In the genomic region with DNA sequence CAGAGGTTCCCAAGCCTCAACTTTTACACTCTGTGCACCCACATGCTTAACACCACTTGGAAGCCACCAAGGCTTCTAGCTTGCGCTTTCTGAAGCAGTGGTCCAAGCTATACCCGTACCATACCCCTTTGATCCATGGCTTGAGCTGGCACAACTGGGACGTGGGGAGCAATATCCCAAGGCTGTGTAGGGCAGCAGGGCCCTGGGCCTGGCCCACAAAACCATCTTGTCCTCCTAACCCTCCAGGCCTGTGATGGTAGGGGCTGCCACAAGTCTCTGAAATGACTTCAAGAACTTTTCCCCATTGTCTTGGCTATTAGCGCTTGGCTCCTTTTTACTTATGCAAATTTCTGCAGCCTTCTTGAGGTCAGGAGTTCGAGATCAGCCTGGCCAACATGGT, we compare ENCODE assay signal across 27 cellular contexts.
"Had no signal": no experiment of that assay in that cellular context is flagged by ENCODE, and none has a peak within 500 bp of the region (broad histone marks: within the 10 kb centered on the region; RNA-seq: fewer than 3 reads in every experiment).

No MANE protein-coding gene starts in this region.

- FAIRE-seq: urothelium cell line had no signal

- ATAC-seq: stimulated activated effector memory CD8-positive, alpha-beta T cell treated with anti-CD3 and anti-CD28 coated beads, Interleukin-12 subunit alpha, Interleukin-12 subunit beta, amount 100 ng/mL, for 72 hours; stimulated activated memory B cell treated with anti-CD40 and anti-IgM and Interleukin-4, amounts not matched to agents 10 μg/mL and 1 μg/mL and 100 μg/mL, for 72 hours; stimulated activated naive B cell treated with anti-CD40 and anti-IgM and Interleukin-4, amounts not matched to agents 10 μg/mL and 1 μg/mL and 100 μg/mL, for 72 hours; stimulated activated naive CD8-positive, alpha-beta T cell treated with anti-CD3 and anti-CD28 coated beads, Interleukin-15, amount 100 ng/mL, for 72 hours; stimulated activated naive CD8-positive, alpha-beta T cell treated with anti-CD3 and anti-CD28 coated beads, Interleukin-15, Interleukin-2, amounts not matched to agents 100 U/mL and 50 U/mL, for 24 hours; upper lobe of right lung had no signal

- H3K4me1 ChIP-seq: stomach, suprapubic skin, testis, thyroid gland, tibial artery, tibial nerve, transverse colon, upper lobe of left lung, upper lobe of right lung, uterus, vagina had no signal

- H3K9me3 ChIP-seq: stomach, suprapubic skin, testis, thoracic aorta, thyroid gland, tibial artery, tibial nerve, transverse colon, upper lobe of left lung, upper lobe of right lung, uterus, vagina had no signal

- H3K27ac ChIP-seq: stomach, suprapubic skin, testis, thoracic aorta, thyroid gland, tibial artery, tibial nerve, transverse colon, upper lobe of left lung, upper lobe of right lung, uterus, vagina had no signal

- H3K36me3 ChIP-seq: suprapubic skin, thoracic aorta, thyroid gland, transverse colon, upper lobe of right lung, uterus, vagina had no signal

- DNase-seq: stimulated activated CD4-positive, alpha-beta T cell treated with anti-CD3 and anti-CD28 coated beads, Interleukin-2, amount 100 ng/mL, for 48 hours; stimulated activated CD4-positive, alpha-beta T cell treated with anti-CD3 and anti-CD28 coated beads, Interleukin-4, amount 100 ng/mL, for 1 hour; stimulated activated CD4-positive, alpha-beta T cell treated with anti-CD3 and anti-CD28 coated beads, Interleukin-4, amount 100 ng/mL, for 24 hours; stimulated activated CD4-positive, alpha-beta T cell treated with anti-CD3 and anti-CD28 coated beads, Interleukin-4, amount 100 ng/mL, for 4 hours; stimulated activated CD8-positive, alpha-beta memory T cell treated with anti-CD3 and anti-CD28 coated beads, Interleukin-4, amount 100 ng/mL, for 48 hours; stimulated activated naive B cell treated with anti-CD40 and anti-IgM and Interleukin-4, amounts not matched to agents 10 μg/mL and 1 μg/mL and 100 μg/mL, for 72 hours; stimulated activated naive CD4-positive, alpha-beta T cell; stimulated activated naive CD4-positive, alpha-beta T cell treated with Interleukin-2 at 50 U/mL for 16 hours; stimulated activated naive CD8-positive, alpha-beta T cell treated with anti-CD3 and anti-CD28 coated beads, Interleukin-15, amount 100 ng/mL, for 72 hours; stimulated activated naive CD8-positive, alpha-beta T cell treated with anti-CD3 and anti-CD28 coated beads, Interleukin-15, Interleukin-2, amounts not matched to agents 100 U/mL and 50 U/mL, for 24 hours; stomach; substantia nigra; testis; thyroid gland; tibial artery; transverse colon; trophoblast cell; upper lobe of left lung; upper lobe of right lung; uterus had no signal

- H3K27me3 ChIP-seq: stomach, suprapubic skin, testis, thyroid gland, tibial artery, tibial nerve, transverse colon, upper lobe of left lung, upper lobe of right lung, uterus, vagina had no signal

- H3K4me3 ChIP-seq: stomach, suprapubic skin, testis, thoracic aorta, thyroid gland, tibial artery, tibial nerve, transverse colon, upper lobe of left lung, upper lobe of right lung, uterus, vagina had no signal
